ENCODE assay signal across 23 cellular contexts in the genomic region with DNA sequence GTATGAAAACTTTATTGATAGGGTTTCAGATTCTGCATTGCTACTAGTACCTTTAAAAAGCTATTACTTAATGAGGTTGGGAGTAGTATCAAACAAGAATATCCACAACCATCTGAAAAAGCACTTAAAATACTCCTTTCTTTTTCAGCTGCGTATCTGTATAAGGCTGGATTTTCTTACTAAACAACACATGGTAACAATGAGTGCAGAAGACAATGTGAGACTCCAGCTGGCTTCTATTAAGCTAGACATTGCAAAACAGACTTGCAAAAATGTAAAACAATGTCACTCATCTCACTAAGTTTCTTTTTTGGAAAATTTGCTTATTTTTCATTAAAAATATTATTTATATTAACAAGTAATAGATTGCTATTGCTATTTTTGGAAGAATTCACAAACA.
DNase-seq lines count a peak whose midpoint lies in the region; ATAC-seq and TF ChIP-seq lines count a peak whose summit lies in the region.
"Had no signal": no experiment of that assay in that cellular context is flagged by ENCODE, and none has a peak within 500 bp of the region (broad histone marks: within the 10 kb centered on the region; RNA-seq: fewer than 3 reads in every experiment).

No MANE protein-coding gene starts in this region.

- H3K4me1 Mint-ChIP-seq in effector memory CD8-positive, alpha-beta T cell (ENCODE audit: low read depth in 2 of 2) = peaks cover 0 to 6% of the 10 kb centered on the region in 2 donors
- H3K4me1 Mint-ChIP-seq: GM23338 had no signal

- H3K27me3 ChIP-seq in BJ (ENCODE audit: control insufficient read depth, insufficient read depth, low read length) (no peaks in the 10 kb centered on the region), adipocyte (replicated peaks; ENCODE audit: control insufficient read depth, insufficient read depth, low read length) (no peaks in the 10 kb centered on the region), mesendoderm (ENCODE audit: insufficient read depth, low read length, poor library complexity) (no peaks in the 10 kb centered on the region)
- H3K27me3 ChIP-seq: BLaER1, uterus had no signal

- H3K9ac ChIP-seq in adipocyte (ENCODE audit: low read length) (peak overlapping the region; percentile 23), mesendoderm (ENCODE audit: low read length) (no peak overlapping the region)
- H3K9ac ChIP-seq: BLaER1 had no signal

- H3K27me3 Mint-ChIP-seq in effector memory CD8-positive, alpha-beta T cell = no peaks in the 10 kb centered on the region
- H3K27me3 Mint-ChIP-seq: activated naive CD8-positive, alpha-beta T cell had no signal

- H3K36me3 ChIP-seq in BJ (ENCODE audit: control insufficient read depth, insufficient read depth, low read length) (no peaks in the 10 kb centered on the region), adipocyte (ENCODE audit: control insufficient read depth, insufficient read depth, low read length, severe bottlenecking) (no peaks in the 10 kb centered on the region), mesendoderm (ENCODE audit: control insufficient read depth, insufficient read depth, low read length) (no peaks in the 10 kb centered on the region)
- H3K36me3 ChIP-seq: uterus had no signal

- no peak overlapping the region for H3K27ac Mint-ChIP-seq in effector memory CD8-positive, alpha-beta T cell
- H3K27ac Mint-ChIP-seq: activated naive CD8-positive, alpha-beta T cell; GM23338 had no signal

- no peak overlapping the region for H3K4ac ChIP-seq in mesendoderm (ENCODE audit: low read depth, low read length)

- DNase-seq in BJ (ENCODE audit: low read depth) (peak; percentile 65), adipocyte (ENCODE audit: low read depth) (peak; percentile 91), fibroblast of the aortic adventitia (ENCODE audit: low read depth) (peak; percentile 91), sciatic nerve (ENCODE audit: low spot score) (no peak), mesendoderm (no peak), NAMALWA (ENCODE audit: low spot score) (no peak)
- no peak for DNase-seq in effector memory CD8-positive, alpha-beta T cell
- DNase-seq in activated CD4-positive, alpha-beta T cell treated with anti-CD3 and anti-CD28 coated beads for 48 hours = no peak
- DNase-seq: activated CD4-positive, alpha-beta T cell treated with anti-CD3 and anti-CD28 coated beads, Interleukin-2, amount 50 U/mL, for 48 hours; activated T-cell treated with anti-CD3 and anti-CD28 coated beads, Interleukin-2, amount 50 U/mL, for 4 hours; cerebellar nuclear complex; DMS53; MM.1S; NCI-H1930; NCI-H526 treated with DMSO at 0.1 percent for 48 hours; PC-9; posterior cingulate gyrus; stimulated activated CD4-positive, alpha-beta T cell treated with anti-CD3 and anti-CD28 coated beads, Interleukin-12 subunit alpha, Interleukin-12 subunit beta, amount 100 ng/mL, for 4 hours; stimulated activated naive CD8-positive, alpha-beta T cell treated with anti-CD3 and anti-CD28 coated beads, Interleukin-15, Interleukin-2, amounts not matched to agents 100 U/mL and 50 U/mL, for 24 hours; uterus had no signal

- no peaks in the 10 kb centered on the region for H3K79me1 ChIP-seq in mesendoderm (ENCODE audit: low read length)

- no peaks in the 10 kb centered on the region for H3K9me3 Mint-ChIP-seq in effector memory CD8-positive, alpha-beta T cell
- H3K9me3 Mint-ChIP-seq: GM23338 had no signal

- no peak overlapping the region for H3K27ac ChIP-seq in mesendoderm (ENCODE audit: low read depth, low read length)
- H3K27ac ChIP-seq: BLaER1, PC-9 had no signal

- POLR2A ChIA-PET in BJ (lab: Charles Lee) = no interaction called here

- H3K56ac ChIP-seq in mesendoderm (ENCODE audit: low read length) = no peak overlapping the region

- H3K4me1 ChIP-seq in adipocyte (ENCODE audit: control insufficient read depth, insufficient read depth, low read length) = peaks cover 51% of the 10 kb centered on the region
- H3K4me1 ChIP-seq in mesendoderm (ENCODE audit: control insufficient read depth, low read depth, low read length) = no peaks in the 10 kb centered on the region
- H3K4me1 ChIP-seq: uterus had no signal

- H3K36me3 Mint-ChIP-seq in effector memory CD8-positive, alpha-beta T cell (ENCODE audit: insufficient read depth) = peaks cover 3% of the 10 kb centered on the region

- H3K4me3 Mint-ChIP-seq in effector memory CD8-positive, alpha-beta T cell = no peak overlapping the region
- H3K4me3 Mint-ChIP-seq: activated naive CD8-positive, alpha-beta T cell; activated T-cell treated with anti-CD3 and anti-CD28 coated beads, Interleukin-2, amount 50 U/mL, for 4 hours; GM23338 had no signal

- TF ChIP-seq CTCF in BJ (IDR thresholded peaks at IDR 0.05; ENCODE audit: insufficient read depth, low read depth, low read length) = no peak
- TF ChIP-seq CTCF in fibroblast of the aortic adventitia (IDR thresholded peaks at IDR 0.05; ENCODE audit: insufficient read depth, low read length) = no peak

- peak; percentile 85 for ATAC-seq in sciatic nerve
- no peak for ATAC-seq in effector memory CD8-positive, alpha-beta T cell (replicated peaks)
- ATAC-seq: activated T-cell treated with anti-CD3 and anti-CD28 coated beads, Interleukin-2, amount 50 U/mL, for 4 hours; GM23338; stimulated activated naive CD8-positive, alpha-beta T cell treated with anti-CD3 and anti-CD28 coated beads, Interleukin-15, Interleukin-2, amounts not matched to agents 100 U/mL and 50 U/mL, for 24 hours had no signal

- CTCF ChIA-PET in BJ (lab: Yijun Ruan, JAX) = interaction anchor here (1.3 to 2.7 kb wide), 2 partner anchors 12 to 135 kb away, joined by 3 to 6 read pairs; no protein-coding TSS in a partner anchor

- H3K4me3 ChIP-seq in BJ (ENCODE audit: low read depth, low read length) = no peak overlapping the region
- H3K4me3 ChIP-seq in adipocyte (ENCODE audit: low read length) = peak overlapping the region; percentile 51
- H3K4me3 ChIP-seq in fibroblast of the aortic adventitia (ENCODE audit: low read depth, low read length) = no peak overlapping the region
- no peak overlapping the region for H3K4me3 ChIP-seq in mesendoderm (ENCODE audit: low read length)
- H3K4me3 ChIP-seq: BLaER1, GM23338, PC-9, uterus had no signal

- intact Hi-C loops in sciatic nerve (cut with DNase I) = no loop called here

- no CpG with 5 or more reads among the region's 1 CpG for WGBS in mesendoderm (ENCODE audit: extremely low coverage, insufficient coverage, low lambda C conversion rate)

- no peak overlapping the region for H2AK5ac ChIP-seq in mesendoderm (ENCODE audit: low read length)

- no peaks in the 10 kb centered on the region for H3K79me2 ChIP-seq in mesendoderm (ENCODE audit: control insufficient read depth, insufficient read depth, low read length)

- no peak overlapping the region for H3K4me2 ChIP-seq in mesendoderm (ENCODE audit: low read length)
- H3K4me2 ChIP-seq: GM23338, PC-9 had no signal

- no peak overlapping the region for H2BK5ac ChIP-seq in mesendoderm (ENCODE audit: low read length)

- no peaks in the 10 kb centered on the region for H3K9me3 ChIP-seq in adipocyte (ENCODE audit: control insufficient read depth, low read length)
- H3K9me3 ChIP-seq: uterus had no signal

- H2BK120ac ChIP-seq in mesendoderm (ENCODE audit: low read depth, low read length) = no peak overlapping the region

- no peak overlapping the region for H2BK15ac ChIP-seq in mesendoderm (replicated peaks; ENCODE audit: low read depth)

- no peak overlapping the region for H4K5ac ChIP-seq in mesendoderm (ENCODE audit: low read length)

- H3K18ac ChIP-seq in mesendoderm (ENCODE audit: low read length) = no peak overlapping the region

- no peak overlapping the region for H3K23ac ChIP-seq in mesendoderm (ENCODE audit: low read length)

- no peak overlapping the region for H4K8ac ChIP-seq in mesendoderm (ENCODE audit: low read depth, low read length)

Comparison
In these comparisons a context has a peak if more than half of its experiments do, and no peak if none do; other contexts are left out.
1. DNase-seq: peak in BJ (single experiment), adipocyte (single experiment) and fibroblast of the aortic adventitia (single experiment); none in sciatic nerve (single experiment), mesendoderm (single experiment), effector memory CD8-positive, alpha-beta T cell (0 of 3), activated CD4-positive, alpha-beta T cell treated with anti-CD3 and anti-CD28 coated beads for 48 hours (single experiment) and NAMALWA (single experiment).